ENCODE assay signal across 18 cellular contexts in genomic region chr12:50087159-50087558, GRCh38. TPM values are rescaled to one million over a fixed set of nuclear protein-coding genes. Genes with fewer than 3 reads are reported as not detected.
A peak's percentile ranks its signal among the peaks of the same experiment; 100 is the strongest.
DNase-seq lines count a peak whose midpoint lies in the region; ATAC-seq and TF ChIP-seq lines count a peak whose summit lies in the region.
"Had no signal": no experiment of that assay in that cellular context is flagged by ENCODE, and none has a peak within 500 bp of the region (broad histone marks: within the 10 kb centered on the region; RNA-seq: fewer than 3 reads in every experiment).

No MANE protein-coding gene starts in this region.

- H3K27ac Mint-ChIP-seq in T-helper 1 cell treated with Interleukin-12 subunit alpha and Interleukin-12 subunit beta and Interleukin-4 antibody, amounts not matched to agents 30 μg/mL and 1 μg/mL, for 36 hours = no peak overlapping the region
- H3K27ac Mint-ChIP-seq in brain = peak overlapping the region in 4 of 5 experiments; percentile 58 to 99 (median 98)
- no peak overlapping the region for H3K27ac Mint-ChIP-seq in neural crest cell (ENCODE audit: unreplicated experiment)

- CTCF ChIA-PET in IMR-90 (lab: Yijun Ruan, JAX) = interaction anchor here (0.9 kb wide), 1 partner anchor 25 kb away, joined by 4 read pairs; the partner anchor contains the start of gene COX14

- H3K4me1 ChIP-seq in IMR-90 (ENCODE audit: control insufficient read depth, insufficient read depth, low read length) = peaks cover 7% of the 10 kb centered on the region

- no peak overlapping the region for H2BK120ac ChIP-seq in IMR-90 (ENCODE audit: low read depth, low read length)

- peak overlapping the region in 1 of 2 experiments; percentile 6; a peak in 1 of 4 replicates for H4K8ac ChIP-seq in IMR-90 (ENCODE audit: low read depth in 2 of 2, low read length in 2 of 2)

- peak overlapping the region; percentile 5; the same call in 1 of the 2 replicates for H2AK5ac ChIP-seq in IMR-90 (ENCODE audit: low read depth, low read length)

- DNase-seq in T-helper 1 cell = no peak
- no peak for DNase-seq in IMR-90
- no peak for DNase-seq in neural crest cell (ENCODE audit: low read depth, low spot score)
- no peak for DNase-seq in Right ventricle myocardium superior
- no peak for DNase-seq in NOMO-1 (lab: John Stamatoyannopoulos, UW; ENCODE audit: unreplicated experiment in 2 of 2)
- DNase-seq: activated CD4-positive, CD25-positive, alpha-beta regulatory T cell treated with anti-CD3 and anti-CD28 coated beads, Interleukin-2, amount 50 U/mL, for 72 hours; activated T-cell treated with anti-CD3 and anti-CD28 coated beads for 4 hours; anterior cingulate cortex; gastrocnemius medialis; left ventricle myocardium inferior; NCI-H1694 treated with DMSO at 0.1 percent for 48 hours; NCI-H446 treated with DMSO at 0.1 percent for 48 hours; SHP77 treated with DMSO at 0.1 percent for 48 hours; stimulated activated CD4-positive, alpha-beta T cell treated with anti-CD3 and anti-CD28 coated beads, Interleukin-15, amount 100 ng/mL, for 24 hours; stimulated activated naive CD8-positive, alpha-beta T cell treated with anti-CD3 and anti-CD28 coated beads, Interleukin-15, amount 100 ng/mL, for 72 hours had no signal

- H3K9me3 Mint-ChIP-seq in T-helper 1 cell treated with Interleukin-12 subunit alpha and Interleukin-12 subunit beta and Interleukin-4 antibody, amounts not matched to agents 30 μg/mL and 1 μg/mL, for 36 hours = no peaks in the 10 kb centered on the region
- H3K9me3 Mint-ChIP-seq in brain (peaks cover 0 to 2% (median 0%) of the 10 kb centered on the region in 5 experiments), neural crest cell (no peaks in the 10 kb centered on the region)
- H3K9me3 Mint-ChIP-seq: stimulated activated naive CD8-positive, alpha-beta T cell treated with anti-CD3 and anti-CD28 coated beads, Interleukin-15, amount 100 ng/mL, for 72 hours had no signal

- no peaks in the 10 kb centered on the region for H3K27me3 ChIP-seq in IMR-90 (ENCODE audit: control insufficient read depth, insufficient read depth, low read length)
- H3K27me3 ChIP-seq: gastrocnemius medialis had no signal

- H3K18ac ChIP-seq in IMR-90 (ENCODE audit: low read depth, low read length) = no peak overlapping the region

- H3K4ac ChIP-seq in IMR-90 (ENCODE audit: low read depth, low read length) = peak overlapping the region; percentile 4; the same call in 1 of the 2 replicates

- intact Hi-C loops in IMR-90 (cut with micrococcal nuclease) (loop anchor here (5.0 kb wide), 1 partner anchor 80 kb away; the partner anchor contains the start of gene CERS5), Right ventricle myocardium superior (cut with DNase I) (loop anchor here (5.0 kb wide), 1 partner anchor 80 kb away; the partner anchor contains the start of gene CERS5)

- H2BK5ac ChIP-seq in IMR-90 (ENCODE audit: low read depth, low read length, poor library complexity, severe bottlenecking) = no peak overlapping the region

- H3K4me3 ChIP-seq in IMR-90 (ENCODE audit: insufficient read depth, low read depth, low read length) = no peak overlapping the region
- H3K4me3 ChIP-seq: gastrocnemius medialis, left ventricle myocardium inferior had no signal

- peak overlapping the region; percentile 29 for H3K4me3 Mint-ChIP-seq in T-helper 1 cell treated with Interleukin-12 subunit alpha and Interleukin-12 subunit beta and Interleukin-4 antibody, amounts not matched to agents 30 μg/mL and 1 μg/mL, for 36 hours
- peak overlapping the region; percentile 95 to 99 (median 98) for H3K4me3 Mint-ChIP-seq in brain
- peak overlapping the region; percentile 97 for H3K4me3 Mint-ChIP-seq in neural crest cell
- H3K4me3 Mint-ChIP-seq: stimulated activated naive CD8-positive, alpha-beta T cell treated with anti-CD3 and anti-CD28 coated beads, Interleukin-15, amount 100 ng/mL, for 72 hours had no signal

- no peak overlapping the region for H4K91ac ChIP-seq in IMR-90 (ENCODE audit: insufficient read depth, low read depth, low read length)

- H2AK9ac ChIP-seq in IMR-90 (replicated peaks; ENCODE audit: low read depth, low read length, poor library complexity) = no peak overlapping the region

- ATAC-seq in IMR-90 (ENCODE audit: low read depth) (no peak), Right ventricle myocardium superior (ENCODE audit: poor library complexity) (no peak), HG02798 (IDR thresholded peaks at IDR 0.05; ENCODE audit: poor library complexity, unreplicated experiment) (no peak)
- ATAC-seq: gastrocnemius medialis; stimulated activated naive CD8-positive, alpha-beta T cell treated with anti-CD3 and anti-CD28 coated beads, Interleukin-15, amount 100 ng/mL, for 72 hours had no signal

- no peak overlapping the region for H3K4me2 ChIP-seq in IMR-90 (ENCODE audit: low read depth, low read length)

- no peaks in the 10 kb centered on the region for H3K27me3 Mint-ChIP-seq in T-helper 1 cell treated with Interleukin-12 subunit alpha and Interleukin-12 subunit beta and Interleukin-4 antibody, amounts not matched to agents 30 μg/mL and 1 μg/mL, for 36 hours (ENCODE audit: low read depth)
- H3K27me3 Mint-ChIP-seq in brain (peaks cover 5% of the 10 kb centered on the region), neural crest cell (ENCODE audit: low read depth) (no peaks in the 10 kb centered on the region)
- H3K27me3 Mint-ChIP-seq: stimulated activated naive CD8-positive, alpha-beta T cell treated with anti-CD3 and anti-CD28 coated beads, Interleukin-15, amount 100 ng/mL, for 72 hours had no signal

- TF ChIP-seq RAD21 in IMR-90 (IDR thresholded peaks at IDR 0.05; ENCODE audit: low read length) = no peak

- H3K36me3 Mint-ChIP-seq in T-helper 1 cell treated with Interleukin-12 subunit alpha and Interleukin-12 subunit beta and Interleukin-4 antibody, amounts not matched to agents 30 μg/mL and 1 μg/mL, for 36 hours (ENCODE audit: low read depth) = peaks cover 20% of the 10 kb centered on the region
- peaks cover 52% of the 10 kb centered on the region for H3K36me3 Mint-ChIP-seq in brain
- H3K36me3 Mint-ChIP-seq in neural crest cell (ENCODE audit: low read depth) = peaks cover 10% of the 10 kb centered on the region

- H3K14ac ChIP-seq in IMR-90 (replicated peaks; ENCODE audit: low read depth, low read length) = no peak overlapping the region

- H2AFZ ChIP-seq in IMR-90 (replicated peaks; ENCODE audit: low read length, poor library complexity) = no peak overlapping the region

- H3K36me3 ChIP-seq in IMR-90 (ENCODE audit: control insufficient read depth, insufficient read depth, low read length) = peaks cover 30% of the 10 kb centered on the region

- POLR2A ChIA-PET in IMR-90 (lab: Charles Lee; ENCODE audit: unreplicated experiment) = no interaction called here

- H4K20me1 ChIP-seq in IMR-90 (ENCODE audit: insufficient read depth, low read length) = peaks cover 25% of the 10 kb centered on the region

- no peak for TF ChIP-seq POLR2A in IMR-90 (IDR thresholded peaks at IDR 0.05; ENCODE audit: low read depth, low read length)

- no peak overlapping the region for H3K9ac ChIP-seq in IMR-90 (ENCODE audit: low read depth, low read length)

- TF ChIP-seq CTCF in IMR-90 (conservative IDR thresholded peaks at IDR 0.05; ENCODE audit: low read depth, low read length) (no peak), brain (conservative IDR thresholded peaks at IDR 0.05) (no peak), neural crest cell (conservative IDR thresholded peaks at IDR 0.05) (no peak)

- H2BK20ac ChIP-seq in IMR-90 (ENCODE audit: low read depth, low read length) = no peak overlapping the region

- H3K79me1 ChIP-seq in IMR-90 (ENCODE audit: low read depth in 1 of 2, low read length in 2 of 2) = peaks cover 16 to 46% of the 10 kb centered on the region in 2 experiments

- peak overlapping the region; percentile 22; the same call in 1 of the 2 replicates for H3K23ac ChIP-seq in IMR-90 (ENCODE audit: low read depth, low read length)

- H3K9me3 ChIP-seq in IMR-90 (ENCODE audit: control insufficient read depth, insufficient read depth, low read length) = no peaks in the 10 kb centered on the region
- H3K9me3 ChIP-seq: gastrocnemius medialis, left ventricle myocardium inferior had no signal

- no peak overlapping the region for H4K5ac ChIP-seq in IMR-90 (ENCODE audit: low read depth, low read length)

- in situ Hi-C loops in IMR-90 (cut with MboI; ENCODE audit: low sequenced_read_pairs) = no loop called here

- no peak overlapping the region for H2BK15ac ChIP-seq in IMR-90 (ENCODE audit: low read depth, low read length)

- whole genome bisulfite sequencing in IMR-90 (ENCODE audit: extremely low coverage in 2 of 2, insufficient read length in 1 of 2), 2 experiments = no CpG with 5 or more reads among the region's 9 CpGs

- H3K56ac ChIP-seq in IMR-90 (ENCODE audit: extremely low read depth, insufficient read depth, low read length) = no peak overlapping the region

- H3K9me1 ChIP-seq in IMR-90 (ENCODE audit: insufficient read depth, low read length) = no peaks in the 10 kb centered on the region

- H3K27ac ChIP-seq in IMR-90 (ENCODE audit: insufficient read depth, low read length) = no peak overlapping the region
- H3K27ac ChIP-seq: left ventricle myocardium inferior had no signal

- no TSS peak for BruUV-seq in IMR-90 (replicated peaks; lab: Mats Ljungman, UMichigan)

- H3K4me1 Mint-ChIP-seq in T-helper 1 cell treated with Interleukin-12 subunit alpha and Interleukin-12 subunit beta and Interleukin-4 antibody, amounts not matched to agents 30 μg/mL and 1 μg/mL, for 36 hours (ENCODE audit: low read depth) = peaks cover 21% of the 10 kb centered on the region
- peaks cover 50% of the 10 kb centered on the region for H3K4me1 Mint-ChIP-seq in brain
- peaks cover 40% of the 10 kb centered on the region for H3K4me1 Mint-ChIP-seq in neural crest cell

- dilution Hi-C loops in IMR-90 (cut with HindIII; ENCODE audit: low sequenced_read_pairs, unreplicated experiment) = no loop called here

RNA-seq across cellular contexts. Expression of gene SMARCD1, which starts 2.0 kb away (rescaled TPM):
- total RNA-seq in IMR-90 (2012; rRNA removed) (28.1 TPM in 2 replicates), neural crest cell (187 TPM in 2 replicates), Right ventricle myocardium superior (14.3 TPM)
- polyA plus RNA-seq in IMR-90 (2012; rRNA removed) (43.9 and 47.9 TPM in 2 replicates), brain (ENCODE audit: insufficient read depth, low read depth, low replicate concordance) (85.1 TPM)
- polyA plus RNA-seq in IMR-90 (2012; cell fraction: cytosol; rRNA removed) = 22.9 and 29.5 TPM in 2 replicates
- polyA plus RNA-seq in IMR-90 (2012; cell fraction: nucleus; rRNA removed; ENCODE audit: low replicate concordance) = 101 and 130 TPM in 2 replicates

RNA-seq across cellular contexts. Expression of gene GPD1, which starts 16.6 kb away (rescaled TPM):
- total RNA-seq in IMR-90 (2012; rRNA removed) (0.18 TPM in 1 of 2 replicates, not detected in the other), neural crest cell (0.16 and 0.49 TPM in 2 replicates), Right ventricle myocardium superior (38.3 TPM)
- polyA plus RNA-seq in IMR-90 (2012; rRNA removed) (0.05 and 0.06 TPM in 2 replicates), brain (ENCODE audit: insufficient read depth, low read depth, low replicate concordance) (18.3 TPM)
- 0.01 and 0.04 TPM in 2 replicates for polyA plus RNA-seq in IMR-90 (2012; cell fraction: cytosol; rRNA removed)
- 0.25 and 0.38 TPM in 2 replicates for polyA plus RNA-seq in IMR-90 (2012; cell fraction: nucleus; rRNA removed; ENCODE audit: low replicate concordance)

RNA-seq across cellular contexts. Expression of gene COX14, which starts 24.9 kb away (rescaled TPM):
- total RNA-seq in IMR-90 (2012; rRNA removed) (30.0 and 30.8 TPM in 2 replicates), neural crest cell (22.4 and 23.3 TPM in 2 replicates), Right ventricle myocardium superior (243 TPM)
- polyA plus RNA-seq in IMR-90 (2012; rRNA removed) (81.8 and 98.5 TPM in 2 replicates), brain (ENCODE audit: insufficient read depth, low read depth, low replicate concordance) (59.5 TPM)
- polyA plus RNA-seq in IMR-90 (2012; cell fraction: cytosol; rRNA removed) = 93.2 and 122 TPM in 2 replicates
- polyA plus RNA-seq in IMR-90 (2012; cell fraction: nucleus; rRNA removed; ENCODE audit: low replicate concordance) = 21.8 and 36.1 TPM in 2 replicates

RNA-seq across cellular contexts. Expression of gene ASIC1, which starts 29.8 kb away (rescaled TPM):
- 1.4 and 1.6 TPM in 2 replicates for total RNA-seq in IMR-90 (2012; rRNA removed)
- 9.5 and 9.9 TPM in 2 replicates for polyA plus RNA-seq in IMR-90 (2012; rRNA removed)
- 4.7 and 8.5 TPM in 2 replicates for polyA plus RNA-seq in IMR-90 (2012; cell fraction: cytosol; rRNA removed)
- polyA plus RNA-seq in IMR-90 (2012; cell fraction: nucleus; rRNA removed; ENCODE audit: low replicate concordance) = 25.9 and 31.9 TPM in 2 replicates
- polyA plus RNA-seq in brain (ENCODE audit: insufficient read depth, low read depth, low replicate concordance) = 13.8 TPM
- total RNA-seq in neural crest cell = 22.7 and 25.0 TPM in 2 replicates
- 1.6 TPM for total RNA-seq in Right ventricle myocardium superior

Comparison
In these comparisons a context has a peak if more than half of its experiments do, and no peak if none do; other contexts are left out.
1. H3K27ac Mint-ChIP-seq: peak in brain (4 of 5); none in T-helper 1 cell treated with Interleukin-12 subunit alpha and Interleukin-12 subunit beta and Interleukin-4 antibody, amounts not matched to agents 30 μg/mL and 1 μg/mL, for 36 hours (single experiment) and neural crest cell (single experiment).
2. H3K4me3 Mint-ChIP-seq: peak in every context shown above with its lines; median percentile 98 in brain; 97 in neural crest cell; 29 in T-helper 1 cell treated with Interleukin-12 subunit alpha and Interleukin-12 subunit beta and Interleukin-4 antibody, amounts not matched to agents 30 μg/mL and 1 μg/mL, for 36 hours.
3. RNA of gene GPD1, which starts 16.6 kb away (total RNA-seq): 38.3 TPM in Right ventricle myocardium superior (single experiment); 0.16 to 0.49 TPM in neural crest cell and 0.18 TPM in IMR-90; every median in the first group is over 10 times any median in the second.